ENCODE assay signal across 19 cellular contexts in genomic region chr4:6489962-6490361, GRCh38. TPM values are rescaled to one million over a fixed set of nuclear protein-coding genes. Genes with fewer than 3 reads are reported as not detected.
DNase-seq lines count a peak whose midpoint lies in the region; ATAC-seq and TF ChIP-seq lines count a peak whose summit lies in the region.
"Had no signal": no experiment of that assay in that cellular context is flagged by ENCODE, and none has a peak within 500 bp of the region (broad histone marks: within the 10 kb centered on the region; RNA-seq: fewer than 3 reads in every experiment).

No MANE protein-coding gene starts in this region.

- no peak overlapping the region for H3K27ac ChIP-seq in mammary epithelial cell (ENCODE audit: insufficient read depth, low read depth, low read length)
- no peak overlapping the region for H3K27ac ChIP-seq in lower lobe of right lung
- H3K27ac ChIP-seq: BLaER1, HL-60 had no signal

- TF ChIP-seq CTCF in glutamatergic neuron (IDR thresholded peaks at IDR 0.05; ENCODE audit: partially characterized antibody, unreplicated experiment): no peak
- no peak for TF ChIP-seq CTCF in mammary epithelial cell (conservative IDR thresholded peaks at IDR 0.05 in 1 of 2, IDR thresholded peaks at IDR 0.05 in 1 of 2; ENCODE audit: extremely low read depth in 1 of 2, insufficient read depth in 1 of 2, low read depth in 1 of 2, low read length in 2 of 2)
- TF ChIP-seq CTCF in lower lobe of right lung (IDR thresholded peaks at IDR 0.05): no peak

- peak; percentile 30 for DNase-seq in activated CD8-positive, alpha-beta memory T cell treated with anti-CD3 and anti-CD28 coated beads for 24 hours
- no peak for DNase-seq in activated CD8-positive, alpha-beta memory T cell treated with anti-CD3 and anti-CD28 coated beads, Interleukin-2, amount 50 U/mL, for 48 hours
- DNase-seq in glutamatergic neuron (peak; percentile 64), posterior vena cava (ENCODE audit: low spot score) (peak; percentile 44), mesenteric fat pad (ENCODE audit: low spot score) (no peak), mammary epithelial cell (no peak), lower lobe of right lung (no peak)
- DNase-seq: 8988T; CD4-positive, alpha-beta memory T cell; DMS153; DMS79; GDM1; HCEC 1CT; HFFc6 had no signal

- BruUV-seq in mammary epithelial cell (replicated peaks; lab: Mats Ljungman, UMichigan): no TSS peak

- H3K9me3 ChIP-seq in mammary epithelial cell (replicated peaks; ENCODE audit: insufficient read depth, low read length) (no peaks in the 10 kb centered on the region), lower lobe of right lung (peaks cover 19% of the 10 kb centered on the region)

- intact Hi-C loops in posterior vena cava (cut with DNase I) (no loop called here), mammary epithelial cell (cut with micrococcal nuclease) (no loop called here), lower lobe of right lung (cut with DNase I) (no loop called here)

- H3K27me3 Mint-ChIP-seq in glutamatergic neuron (ENCODE audit: unreplicated experiment): peaks cover 8% of the 10 kb centered on the region

- H3K27me3 ChIP-seq in mammary epithelial cell (ENCODE audit: insufficient read depth, low read length) (no peaks in the 10 kb centered on the region), lower lobe of right lung (ENCODE audit: low read depth) (peaks cover 4% of the 10 kb centered on the region)
- H3K27me3 ChIP-seq: BLaER1 had no signal

- no peak overlapping the region for H2AFZ ChIP-seq in mammary epithelial cell (ENCODE audit: low read depth, low read length)
- H2AFZ ChIP-seq: GM23338 had no signal

- no peaks in the 10 kb centered on the region for H3K79me2 ChIP-seq in mammary epithelial cell (ENCODE audit: insufficient read depth, low read length)

- no peak for ATAC-seq in lower lobe of right lung
- ATAC-seq: GM23338 had no signal

- CTCF ChIA-PET in mammary epithelial cell (lab: Charles Lee; ENCODE audit: low non-redundant PET): no interaction called here

- H3K9me3 Mint-ChIP-seq in glutamatergic neuron (ENCODE audit: unreplicated experiment): peaks cover 11% of the 10 kb centered on the region

- H3K4me1 Mint-ChIP-seq in glutamatergic neuron (ENCODE audit: low read depth, unreplicated experiment): peaks cover 24% of the 10 kb centered on the region
- H3K4me1 Mint-ChIP-seq: CD14-positive monocyte; CD4-positive, alpha-beta memory T cell had no signal

- no peak overlapping the region for H3K4me3 ChIP-seq in mammary epithelial cell (replicated peaks in 1 of 3; ENCODE audit: insufficient read depth in 1 of 3, low read depth in 2 of 3, low read length in 3 of 3)
- no peak overlapping the region for H3K4me3 ChIP-seq in lower lobe of right lung
- H3K4me3 ChIP-seq: BLaER1, GM23338 had no signal

- no peak overlapping the region for H3K4me2 ChIP-seq in mammary epithelial cell (ENCODE audit: insufficient read depth, low read depth, low read length)
- H3K4me2 ChIP-seq: BLaER1, GM23338 had no signal

- in situ Hi-C loops in mammary epithelial cell (cut with MboI; ENCODE audit: low sequenced_read_pairs in 2 of 2): no loop called here

- H3K4me1 ChIP-seq in mammary epithelial cell (ENCODE audit: insufficient read depth, low read length) (no peaks in the 10 kb centered on the region), lower lobe of right lung (no peaks in the 10 kb centered on the region)
- H3K4me1 ChIP-seq: BLaER1 had no signal

- H3K36me3 ChIP-seq in mammary epithelial cell (ENCODE audit: insufficient read depth, low read length) (no peaks in the 10 kb centered on the region), lower lobe of right lung (no peaks in the 10 kb centered on the region)
- H3K36me3 ChIP-seq: BLaER1 had no signal

- H3K36me3 Mint-ChIP-seq in glutamatergic neuron (ENCODE audit: unreplicated experiment): peaks cover 30% of the 10 kb centered on the region
- H3K36me3 Mint-ChIP-seq: CD14-positive monocyte; CD4-positive, alpha-beta memory T cell had no signal

- peak overlapping the region; percentile 56 for H3K27ac Mint-ChIP-seq in glutamatergic neuron (ENCODE audit: unreplicated experiment)
- H3K27ac Mint-ChIP-seq: CD14-positive monocyte; CD4-positive, alpha-beta memory T cell; GM23338; HFFc6 had no signal

- WGBS in mammary epithelial cell (ENCODE audit: low coverage, missing lambda C conversion rate): 68% methylated on average over 4 of the region's 4 CpGs

- dilution Hi-C loops in mammary epithelial cell (cut with HindIII; ENCODE audit: low sequenced_read_pairs): no loop called here

- no peaks in the 10 kb centered on the region for H4K20me1 ChIP-seq in mammary epithelial cell (ENCODE audit: insufficient read depth, low read length)
- H4K20me1 ChIP-seq: BLaER1 had no signal

- H3K4me3 Mint-ChIP-seq in glutamatergic neuron (ENCODE audit: unreplicated experiment): no peak overlapping the region
- H3K4me3 Mint-ChIP-seq: CD14-positive monocyte; CD4-positive, alpha-beta memory T cell; GM23338; HFFc6 had no signal

- H3K9ac ChIP-seq in mammary epithelial cell (ENCODE audit: insufficient read depth, low read length): no peak overlapping the region
- H3K9ac ChIP-seq: BLaER1 had no signal

RNA-seq across cellular contexts. Expression of gene PPP2R2C, which starts 17.5 kb away (rescaled TPM):
- total RNA-seq in glutamatergic neuron (ENCODE audit: unreplicated experiment) (9.4 TPM), posterior vena cava (10 to 100 TPM in 1 of 2 donors, 1 to 10 TPM in 1; 3.9 to 18.3 TPM), mesenteric fat pad (1.1 TPM), mammary epithelial cell (under 1 TPM; 0.17 to 0.24 TPM), lower lobe of right lung (not detected)
- polyA plus RNA-seq in mammary epithelial cell: 0.18 TPM
- polyA minus RNA-seq in mammary epithelial cell: not detected
- total RNA-seq: A673; CD4-positive, alpha-beta memory T cell had no signal
- polyA plus RNA-seq: CD14-positive monocyte; CD4-positive, alpha-beta memory T cell had no signal

Comparison
In these comparisons a context has a peak if more than half of its experiments do, and no peak if none do; other contexts are left out.
1. DNase-seq: peak in activated CD8-positive, alpha-beta memory T cell treated with anti-CD3 and anti-CD28 coated beads for 24 hours (single experiment), glutamatergic neuron (single experiment) and posterior vena cava (single experiment); none in activated CD8-positive, alpha-beta memory T cell treated with anti-CD3 and anti-CD28 coated beads, Interleukin-2, amount 50 U/mL, for 48 hours (single experiment), mesenteric fat pad (single experiment), mammary epithelial cell (single experiment) and lower lobe of right lung (single experiment).